ENCODE assay signal across 9 cellular contexts in the genomic region with DNA sequence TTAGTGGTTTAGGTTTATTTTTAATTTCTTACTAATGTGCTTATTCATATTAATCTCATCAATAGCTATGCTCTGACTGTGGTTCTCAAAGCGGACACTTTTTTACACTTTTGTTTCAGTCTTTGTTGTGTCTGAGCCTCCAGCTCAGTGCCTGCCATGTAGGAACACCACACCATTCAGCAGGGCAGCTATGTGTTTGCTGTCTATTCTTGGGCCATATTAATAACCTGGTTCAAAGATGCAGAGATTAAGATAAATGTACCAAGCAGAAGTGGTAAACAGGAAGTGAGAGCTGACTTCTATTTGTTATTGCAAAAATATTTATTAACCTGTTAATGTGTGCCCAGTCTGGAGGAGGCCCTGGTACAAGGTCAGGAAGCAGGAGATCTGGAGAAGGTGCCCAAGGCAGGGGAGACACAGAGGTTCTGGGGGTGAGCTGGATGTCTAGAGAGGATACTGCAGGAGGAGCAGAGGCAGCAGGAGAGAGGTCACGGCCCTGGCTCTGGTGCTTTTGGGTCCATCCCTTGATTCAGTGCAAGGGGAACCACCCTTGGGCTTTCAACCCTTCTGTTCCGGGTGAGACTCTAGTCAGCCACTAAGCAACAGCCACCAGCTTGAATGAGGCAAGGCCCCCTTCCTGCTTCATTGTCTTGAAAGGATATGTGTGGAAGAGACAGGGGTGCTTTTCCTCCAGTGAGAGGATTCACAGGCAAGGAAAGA. TPM values are rescaled to one million over a fixed set of nuclear protein-coding genes. Genes with fewer than 3 reads are reported as not detected.
DNase-seq lines count a peak whose midpoint lies in the region; ATAC-seq and TF ChIP-seq lines count a peak whose summit lies in the region.
"Had no signal": no experiment of that assay in that cellular context is flagged by ENCODE, and none has a peak within 500 bp of the region (broad histone marks: within the 10 kb centered on the region; RNA-seq: fewer than 3 reads in every experiment).

No MANE protein-coding gene starts in this region.

- H3K4me3 Mint-ChIP-seq in brain, result no peak overlapping the region
- H3K4me3 Mint-ChIP-seq in stimulated activated memory B cell treated with anti-CD40 and anti-IgM and Interleukin-4, amounts not matched to agents 10 μg/mL and 1 μg/mL and 100 μg/mL, for 72 hours, result peak overlapping the region; percentile 73

- DNase-seq in activated CD4-positive, CD25-positive, alpha-beta regulatory T cell treated with anti-CD3 and anti-CD28 coated beads, Interleukin-2, amount 50 U/mL, for 72 hours, result no peak
- DNase-seq in NCI-H2029 treated with DMSO at 0.1 percent for 48 hours (lab: John Stamatoyannopoulos, UW), result no peak
- DNase-seq: stimulated activated CD4-positive, alpha-beta T cell treated with anti-CD3 and anti-CD28 coated beads, Interleukin-4, amount 100 ng/mL, for 1 hour had no signal

- H3K9me3 Mint-ChIP-seq in brain, result peaks cover 17 to 29% (median 28%) of the 10 kb centered on the region in 5 experiments
- peaks cover 11% of the 10 kb centered on the region for H3K9me3 Mint-ChIP-seq in stimulated activated memory B cell treated with anti-CD40 and anti-IgM and Interleukin-4, amounts not matched to agents 10 μg/mL and 1 μg/mL and 100 μg/mL, for 72 hours

- TF ChIP-seq CTCF in brain (conservative IDR thresholded peaks at IDR 0.05), result no peak

- H3K27ac Mint-ChIP-seq in brain, result peak overlapping the region in 3 of 5 experiments; percentile 2 to 70 (median 62)
- peak overlapping the region; percentile 88 for H3K27ac Mint-ChIP-seq in stimulated activated memory B cell treated with anti-CD40 and anti-IgM and Interleukin-4, amounts not matched to agents 10 μg/mL and 1 μg/mL and 100 μg/mL, for 72 hours

- H3K4me1 Mint-ChIP-seq in brain, result peaks cover 21% of the 10 kb centered on the region
- peaks cover 48% of the 10 kb centered on the region for H3K4me1 Mint-ChIP-seq in stimulated activated memory B cell treated with anti-CD40 and anti-IgM and Interleukin-4, amounts not matched to agents 10 μg/mL and 1 μg/mL and 100 μg/mL, for 72 hours

- peak; percentile 56 to 75 for ATAC-seq in activated CD4-positive, CD25-positive, alpha-beta regulatory T cell treated with anti-CD3 and anti-CD28 coated beads, Interleukin-2, amount 50 U/mL, for 24 hours
- ATAC-seq in HG03095 (IDR thresholded peaks at IDR 0.05; ENCODE audit: unreplicated experiment) (peak; percentile 49), HG02970 (IDR thresholded peaks at IDR 0.05; ENCODE audit: low FRiP score, unreplicated experiment) (no peak), GM21619 (IDR thresholded peaks at IDR 0.05; ENCODE audit: unreplicated experiment) (no peak)
- ATAC-seq in stimulated activated memory B cell treated with anti-CD40 and anti-IgM and Interleukin-4, amounts not matched to agents 10 μg/mL and 1 μg/mL and 100 μg/mL, for 72 hours, result peak; percentile 65

- H3K27me3 Mint-ChIP-seq in brain, result peaks cover 6% of the 10 kb centered on the region
- H3K27me3 Mint-ChIP-seq in stimulated activated memory B cell treated with anti-CD40 and anti-IgM and Interleukin-4, amounts not matched to agents 10 μg/mL and 1 μg/mL and 100 μg/mL, for 72 hours, result no peaks in the 10 kb centered on the region

- peaks cover 3% of the 10 kb centered on the region for H3K36me3 Mint-ChIP-seq in brain
- peaks cover 22% of the 10 kb centered on the region for H3K36me3 Mint-ChIP-seq in stimulated activated memory B cell treated with anti-CD40 and anti-IgM and Interleukin-4, amounts not matched to agents 10 μg/mL and 1 μg/mL and 100 μg/mL, for 72 hours

RNA-seq across cellular contexts. Expression of gene TBXAS1, which starts 1.9 kb away (rescaled TPM):
- 3.7 TPM for polyA plus RNA-seq in brain (ENCODE audit: insufficient read depth, low read depth, low replicate concordance)

RNA-seq across cellular contexts. Expression of gene HIPK2, which starts 53.1 kb away (rescaled TPM):
- 64.4 TPM for polyA plus RNA-seq in brain (ENCODE audit: insufficient read depth, low read depth, low replicate concordance)

Comparison
In these comparisons a context has a peak if more than half of its experiments do, and no peak if none do; other contexts are left out.
1. ATAC-seq: peak in activated CD4-positive, CD25-positive, alpha-beta regulatory T cell treated with anti-CD3 and anti-CD28 coated beads, Interleukin-2, amount 50 U/mL, for 24 hours (2 of 2), HG03095 (single experiment) and stimulated activated memory B cell treated with anti-CD40 and anti-IgM and Interleukin-4, amounts not matched to agents 10 μg/mL and 1 μg/mL and 100 μg/mL, for 72 hours (single experiment); none in HG02970 (single experiment) and GM21619 (single experiment).